30 cellular contexts compared by ENCODE assay signal in the genomic region with DNA sequence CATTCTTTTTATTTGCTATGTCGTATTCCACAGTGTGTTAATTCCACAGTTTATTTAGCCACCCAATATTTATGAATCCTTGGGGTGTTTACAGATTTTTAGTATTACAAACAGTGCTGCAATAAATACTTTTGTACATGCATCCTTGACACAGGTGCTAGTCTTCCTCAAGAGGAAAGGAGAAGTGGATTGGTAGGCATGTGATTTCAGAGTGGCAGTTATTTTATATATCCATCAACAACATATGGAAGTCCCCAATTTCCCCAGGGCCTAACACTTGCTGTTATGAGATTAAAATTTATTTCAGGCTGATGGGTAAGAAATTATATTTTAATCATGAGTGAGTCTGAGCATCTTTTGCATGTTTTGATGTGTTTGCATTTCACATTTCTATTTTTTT.
"Had no signal": no experiment of that assay in that cellular context is flagged by ENCODE, and none has a peak within 500 bp of the region (broad histone marks: within the 10 kb centered on the region; RNA-seq: fewer than 3 reads in every experiment).

No MANE protein-coding gene starts in this region.

- H3K4me3 ChIP-seq: breast epithelium, MG63, SJCRH30, SK-N-MC had no signal

- H3K27me3 ChIP-seq: breast epithelium, MG63, SJCRH30 had no signal

- H3K4me1 ChIP-seq: breast epithelium had no signal

- H3K36me3 ChIP-seq: breast epithelium, SJCRH30 had no signal

- H3K27ac ChIP-seq: breast epithelium, SJCRH30, SK-N-MC, WERI-Rb-1 had no signal

- H3K9me3 ChIP-seq: breast epithelium, MG63, SJCRH30 had no signal

- DNase-seq: activated CD4-positive, alpha-beta T cell treated with anti-CD3 and anti-CD28 coated beads, Interleukin-2, amount 50 U/mL, for 4 hours; activated CD4-positive, CD25-positive, alpha-beta regulatory T cell; activated CD8-positive, alpha-beta T cell treated with anti-CD3 and anti-CD28 coated beads for 36 hours; activated effector memory CD4-positive, alpha-beta T cell treated with anti-CD3 and anti-CD28 coated beads, Interleukin-2, amount 50 U/mL, for 16 hours; activated naive CD4-positive, alpha-beta T cell; activated naive CD4-positive, alpha-beta T cell treated with anti-CD3 and anti-CD28 coated beads, Interleukin-2, amount 50 U/mL, for 16 hours; activated naive CD8-positive, alpha-beta T cell treated with anti-CD3 and anti-CD28 coated beads for 36 hours; activated T-cell treated with anti-CD3 and anti-CD28 coated beads, Interleukin-2, amount 50 U/mL, for 1 hour; activated T-cell treated with anti-CD3 and anti-CD28 coated beads, Interleukin-2, amount 50 U/mL, for 72 hours; amniotic stem cell; aorta; Kasumi-1; KG1; MG63; NCI-H1092; NCI-H1436 treated with DMSO at 0.1 percent for 48 hours; NCI-H1694 treated with DMSO at 0.1 percent for 48 hours; NCI-H2029 treated with DMSO at 0.1 percent for 48 hours; NCI-H2107; NCI-H226; NCI-H446 treated with DMSO at 0.1 percent for 48 hours; NCI-H748 treated with DMSO at 0.1 percent for 48 hours; NK-92 treated with Interleukin-12 subunit alpha and Interleukin-12 subunit beta, amount 100 ng/mL, for 24 hours; SHP77; SJCRH30; T1000; WERI-Rb-1 had no signal

- ATAC-seq: Panc1 had no signal
